Comparison of ENCODE assay signal across 8 cellular contexts in genomic region chr3:125519678-125520562, GRCh38. TPM values are rescaled to one million over a fixed set of nuclear protein-coding genes. Genes with fewer than 3 reads are reported as not detected.
DNase-seq lines count a peak whose midpoint lies in the region; ATAC-seq and TF ChIP-seq lines count a peak whose summit lies in the region.

Gene SNX4 (minus strand): TSS chr3:125520202. CDS start chr3:125520172, 30 bp downstream.

- peak within 1 kb of the TSS; percentile 72 for H3K4me2 ChIP-seq in hepatocyte

- peaks cover 50% of the 10 kb centered on the region for H3K79me2 ChIP-seq in hepatocyte

- intact Hi-C loops in aorta (cut with DNase I): no loop called here

- peak within 1 kb of the TSS; percentile 91 for H3K27ac ChIP-seq in hepatocyte
- H3K27ac ChIP-seq in aorta (ENCODE audit: low read depth in 1 of 2, low read length in 2 of 2): peak within 1 kb of the TSS in 1 of 2 donors; percentile 59

- H2AFZ ChIP-seq in hepatocyte: peak within 1 kb of the TSS; percentile 90

- H4K20me1 ChIP-seq in hepatocyte (ENCODE audit: insufficient read depth, poor library complexity, severe bottlenecking): peaks cover 5% of the 10 kb centered on the region

- H3K4me1 ChIP-seq in hepatocyte (ENCODE audit: insufficient read depth) (peaks cover 7% of the 10 kb centered on the region), aorta (ENCODE audit: control insufficient read depth in 1 of 2, insufficient read depth in 2 of 2, low read length in 2 of 2) (no peaks in the 10 kb centered on the region)

- H3K4me3 ChIP-seq in astrocyte of the cerebellum (ENCODE audit: low read depth, low read length) (peak within 1 kb of the TSS; percentile 94), hepatocyte (peak within 1 kb of the TSS; percentile 96), aorta (ENCODE audit: low read length in 2 of 2) (peak within 1 kb of the TSS; percentile 78 to 92)

- H3K9me3 ChIP-seq in hepatocyte (ENCODE audit: low read depth) (no peaks in the 10 kb centered on the region), aorta (ENCODE audit: control insufficient read depth, low read length) (no peaks in the 10 kb centered on the region)

- ATAC-seq in GM18508 (IDR thresholded peaks at IDR 0.05; ENCODE audit: insufficient read depth, unreplicated experiment) (peak; percentile 48), HG03025 (IDR thresholded peaks at IDR 0.05; ENCODE audit: low FRiP score, unreplicated experiment) (peak; percentile 64), aorta (ENCODE audit: low FRiP score) (peak; percentile 96)

- no peaks in the 10 kb centered on the region for H3K27me3 ChIP-seq in hepatocyte
- H3K27me3 ChIP-seq in aorta (ENCODE audit: control insufficient read depth in 1 of 2, insufficient read depth in 2 of 2, low read length in 1 of 2): no peaks in the 10 kb centered on the region

- in situ Hi-C loops in astrocyte of the cerebellum (cut with HindIII; ENCODE audit: low sequenced_read_pairs): no loop called here

- H3K36me3 ChIP-seq in hepatocyte (replicated peaks; ENCODE audit: insufficient read depth, low read depth) (no peaks in the 10 kb centered on the region), aorta (ENCODE audit: control insufficient read depth in 1 of 2, insufficient read depth in 2 of 2, low read length in 1 of 2) (no peaks in the 10 kb centered on the region)

- TF ChIP-seq CTCF in astrocyte of the cerebellum (IDR thresholded peaks at IDR 0.05; ENCODE audit: low read depth, low read length, missing control alignments) (no peak), hepatocyte (IDR thresholded peaks at IDR 0.05; ENCODE audit: poor library complexity) (no peak)

- no peaks in the 10 kb centered on the region for H3K9me2 ChIP-seq in hepatocyte (replicated peaks; ENCODE audit: insufficient read depth)

- peak; percentile 81 for DNase-seq in NCI-H2029 treated with DMSO at 0.1 percent for 48 hours (lab: John Stamatoyannopoulos, UW)
- DNase-seq in T-helper 9 cell: peak; percentile 77
- DNase-seq in astrocyte of the cerebellum (ENCODE audit: low read depth): peak; percentile 81
- DNase-seq in hepatocyte (ENCODE audit: low spot score): peak; percentile 97
- peak; percentile 92 for DNase-seq in renal cortical epithelial cell (ENCODE audit: low read depth)
- peak; percentile 98 for DNase-seq in aorta

- WGBS in hepatocyte (ENCODE audit: low lambda C conversion rate, missing lambda C conversion rate): 1% methylated on average over 38 of the region's 65 CpGs
- WGBS in aorta, 2 donors: 0% methylated on average over 61 to 65 of the region's 65 CpGs

RNA-seq across cellular contexts. Expression of gene SNX4, which starts in this region (rescaled TPM):
- 64.6 and 69.6 TPM in 2 replicates for total RNA-seq in hepatocyte
- 42.7 and 44.0 TPM in 2 replicates for polyA plus RNA-seq in hepatocyte
- 82.4 and 83.7 TPM in 2 replicates for total RNA-seq in renal cortical epithelial cell
- 10 to 100 TPM; 30.2 to 32.9 TPM for total RNA-seq in aorta
- 10 to 100 TPM; 17.3 to 38.7 TPM for polyA plus RNA-seq in aorta
